18 cellular contexts compared by ENCODE assay signal in genomic region chr1:156539824-156540223, GRCh38. TPM values are rescaled to one million over a fixed set of nuclear protein-coding genes. Genes with fewer than 3 reads are reported as not detected.
A peak's percentile ranks its signal among the peaks of the same experiment; 100 is the strongest.
DNase-seq lines count a peak whose midpoint lies in the region; ATAC-seq and TF ChIP-seq lines count a peak whose summit lies in the region.
"Had no signal": no experiment of that assay in that cellular context is flagged by ENCODE, and none has a peak within 500 bp of the region (broad histone marks: within the 10 kb centered on the region; RNA-seq: fewer than 3 reads in every experiment).

No MANE protein-coding gene starts in this region.

- intact Hi-C loops in Right ventricle myocardium inferior (cut with DNase I), result no loop called here
- intact Hi-C loops in dendritic cell treated with granulocyte-macrophage colony-stimulating factor and Interleukin-4, amounts not matched to agents 40 ng/mL and 50 ng/mL, for 4 days (cut with micrococcal nuclease), result no loop called here
- intact Hi-C loops in upper lobe of right lung (cut with DNase I), result no loop called here

- H3K36me3 Mint-ChIP-seq in dendritic cell treated with granulocyte-macrophage colony-stimulating factor and Interleukin-4, amounts not matched to agents 40 ng/mL and 50 ng/mL, for 4 days (ENCODE audit: low read depth), result no peaks in the 10 kb centered on the region

- H3K27ac ChIP-seq in right atrium auricular region (no peak overlapping the region), upper lobe of right lung (no peak overlapping the region)
- H3K27ac ChIP-seq: HL-60 had no signal

- no peaks in the 10 kb centered on the region for H3K27me3 ChIP-seq in right atrium auricular region
- no peaks in the 10 kb centered on the region for H3K27me3 ChIP-seq in upper lobe of right lung
- H3K27me3 ChIP-seq: BLaER1 treated with 17β-estradiol and CSF1 and Interleukin-3, amounts not matched to agents 10 nM and 100 nM had no signal

- no peaks in the 10 kb centered on the region for H3K9me3 Mint-ChIP-seq in dendritic cell treated with granulocyte-macrophage colony-stimulating factor and Interleukin-4, amounts not matched to agents 40 ng/mL and 50 ng/mL, for 4 days
- H3K9me3 Mint-ChIP-seq: CD4-positive, alpha-beta T cell; HFFc6 had no signal

- H3K4me3 Mint-ChIP-seq in dendritic cell treated with granulocyte-macrophage colony-stimulating factor and Interleukin-4, amounts not matched to agents 40 ng/mL and 50 ng/mL, for 4 days, result no peak overlapping the region
- H3K4me3 Mint-ChIP-seq: CD4-positive, alpha-beta T cell; HFFc6 had no signal

- no peaks in the 10 kb centered on the region for H3K27me3 Mint-ChIP-seq in dendritic cell treated with granulocyte-macrophage colony-stimulating factor and Interleukin-4, amounts not matched to agents 40 ng/mL and 50 ng/mL, for 4 days
- H3K27me3 Mint-ChIP-seq: CD4-positive, alpha-beta T cell had no signal

- H3K27ac Mint-ChIP-seq in dendritic cell treated with granulocyte-macrophage colony-stimulating factor and Interleukin-4, amounts not matched to agents 40 ng/mL and 50 ng/mL, for 4 days, result peak overlapping the region; percentile 24
- H3K27ac Mint-ChIP-seq: CD4-positive, alpha-beta T cell; HFFc6 had no signal

- TF ChIP-seq CTCF in right atrium auricular region (IDR thresholded peaks at IDR 0.05) (no peak), upper lobe of right lung (IDR thresholded peaks at IDR 0.05) (no peak)

- H3K36me3 ChIP-seq in right atrium auricular region, result no peaks in the 10 kb centered on the region
- no peaks in the 10 kb centered on the region for H3K36me3 ChIP-seq in upper lobe of right lung

- H3K4me1 ChIP-seq in right atrium auricular region, result peaks cover 0 to 7% of the 10 kb centered on the region in 2 donors
- no peaks in the 10 kb centered on the region for H3K4me1 ChIP-seq in upper lobe of right lung

- H3K9me3 ChIP-seq in right atrium auricular region (no peaks in the 10 kb centered on the region), upper lobe of right lung (no peaks in the 10 kb centered on the region)
- H3K9me3 ChIP-seq: BLaER1 treated with 17β-estradiol and CSF1 and Interleukin-3, amounts not matched to agents 10 nM and 100 nM had no signal

- H3K4me1 Mint-ChIP-seq in dendritic cell treated with granulocyte-macrophage colony-stimulating factor and Interleukin-4, amounts not matched to agents 40 ng/mL and 50 ng/mL, for 4 days (ENCODE audit: low read depth), result peaks cover 23% of the 10 kb centered on the region

- H3K4me3 ChIP-seq in right atrium auricular region (no peak overlapping the region), upper lobe of right lung (no peak overlapping the region)
- H3K4me3 ChIP-seq: GM12878 had no signal

- DNase-seq in Right ventricle myocardium inferior (ENCODE audit: missing footprints) (no peak), right atrium auricular region (ENCODE audit: low spot score) (no peak), CMK (ENCODE audit: low read depth) (peak; percentile 63), upper lobe of right lung (no peak), NCI-H524 (lab: John Stamatoyannopoulos, UW) (no peak)
- DNase-seq: ACHN; CD4-positive, alpha-beta T cell; DMS79; HCEC 1CT; HFFc6 had no signal

- ATAC-seq in Right ventricle myocardium inferior (peak; percentile 48), upper lobe of right lung (peak; percentile 62), HG02884 (IDR thresholded peaks at IDR 0.05; ENCODE audit: unreplicated experiment) (no peak)
- ATAC-seq: GM12878 had no signal

RNA-seq across cellular contexts. Expression of gene IQGAP3, which starts 32.5 kb away (rescaled TPM):
- total RNA-seq in Right ventricle myocardium inferior (1.2 TPM), right atrium auricular region (1 to 10 TPM in 1 of 2 donors, not detected in 1; 1.0 TPM), upper lobe of right lung (1.3 TPM)
- total RNA-seq: CD4-positive, alpha-beta T cell had no signal

RNA-seq across cellular contexts. Expression of gene MEF2D, which starts 39.2 kb away (rescaled TPM):
- total RNA-seq in Right ventricle myocardium inferior, result 99.7 TPM
- total RNA-seq in right atrium auricular region, result 100 to 1,000 TPM in 1 of 2 donors, 10 to 100 TPM in 1; 80.1 to 104 TPM
- 60.8 TPM for total RNA-seq in upper lobe of right lung

RNA-seq across cellular contexts. Expression of gene TTC24, which starts 39.7 kb away (rescaled TPM):
- total RNA-seq in Right ventricle myocardium inferior, result not detected
- not detected for total RNA-seq in right atrium auricular region
- not detected for total RNA-seq in upper lobe of right lung
- total RNA-seq: A172, G401, H4, HFFc6 had no signal

RNA-seq across cellular contexts. Expression of gene NAXE, which starts 51.8 kb away (rescaled TPM):
- total RNA-seq in Right ventricle myocardium inferior (116 TPM), right atrium auricular region (10 to 100 TPM; 85.3 to 96.3 TPM), upper lobe of right lung (69.2 TPM)
